ENCODE assay signal across 29 cellular contexts in genomic region chr3:164132878-164133277, GRCh38.
"Had no signal": no experiment of that assay in that cellular context is flagged by ENCODE, and none has a peak within 500 bp of the region (broad histone marks: within the 10 kb centered on the region; RNA-seq: fewer than 3 reads in every experiment).

No MANE protein-coding gene starts in this region.

- H3K4me3 Mint-ChIP-seq: stimulated activated effector memory CD8-positive, alpha-beta T cell treated with anti-CD3 and anti-CD28 coated beads, Interleukin-12 subunit alpha, Interleukin-12 subunit beta, amount 100 ng/mL, for 72 hours; stimulated activated memory B cell treated with anti-CD40 and anti-IgM and Interleukin-4, amounts not matched to agents 10 μg/mL and 1 μg/mL and 100 μg/mL, for 72 hours; stimulated activated naive B cell treated with anti-CD40 and anti-IgM and Interleukin-4, amounts not matched to agents 10 μg/mL and 1 μg/mL and 100 μg/mL, for 72 hours; stimulated activated naive CD8-positive, alpha-beta T cell treated with anti-CD3 and anti-CD28 coated beads, Interleukin-15, amount 100 ng/mL, for 72 hours; stimulated activated naive CD8-positive, alpha-beta T cell treated with anti-CD3 and anti-CD28 coated beads, Interleukin-15, Interleukin-2, amounts not matched to agents 100 ng/mL and 50 ng/mL, for 24 hours; type B pancreatic cell had no signal

- DNase-seq: stimulated activated CD4-positive, alpha-beta T cell treated with anti-CD3 and anti-CD28 coated beads, Interleukin-2, amount 100 ng/mL, for 48 hours; stimulated activated CD4-positive, alpha-beta T cell treated with anti-CD3 and anti-CD28 coated beads, Interleukin-4, amount 100 ng/mL, for 1 hour; stimulated activated CD4-positive, alpha-beta T cell treated with anti-CD3 and anti-CD28 coated beads, Interleukin-4, amount 100 ng/mL, for 24 hours; stimulated activated CD4-positive, alpha-beta T cell treated with anti-CD3 and anti-CD28 coated beads, Interleukin-4, amount 100 ng/mL, for 4 hours; stimulated activated CD8-positive, alpha-beta memory T cell treated with anti-CD3 and anti-CD28 coated beads, Interleukin-4, amount 100 ng/mL, for 48 hours; stimulated activated naive B cell treated with anti-CD40 and anti-IgM and Interleukin-4, amounts not matched to agents 10 μg/mL and 1 μg/mL and 100 μg/mL, for 72 hours; stimulated activated naive CD4-positive, alpha-beta T cell; stimulated activated naive CD4-positive, alpha-beta T cell treated with Interleukin-2 at 50 U/mL for 16 hours; stimulated activated naive CD8-positive, alpha-beta T cell treated with anti-CD3 and anti-CD28 coated beads, Interleukin-15, amount 100 ng/mL, for 72 hours; stimulated activated naive CD8-positive, alpha-beta T cell treated with anti-CD3 and anti-CD28 coated beads, Interleukin-15, Interleukin-2, amounts not matched to agents 100 U/mL and 50 U/mL, for 24 hours; stomach; substantia nigra; testis; thyroid gland; tibial artery; transverse colon; trophoblast cell; upper lobe of left lung; upper lobe of right lung; uterus had no signal

- H3K36me3 ChIP-seq: stomach, suprapubic skin, thoracic aorta, thyroid gland, tibial artery, tibial nerve, transverse colon, upper lobe of left lung, upper lobe of right lung, uterus, vagina had no signal

- H3K27me3 ChIP-seq: stomach, suprapubic skin, testis, thyroid gland, tibial artery, tibial nerve, transverse colon, upper lobe of left lung, upper lobe of right lung, uterus, vagina had no signal

- H3K27ac ChIP-seq: stomach, suprapubic skin, testis, thoracic aorta, thyroid gland, tibial artery, tibial nerve, transverse colon, upper lobe of left lung, upper lobe of right lung, uterus, vagina had no signal

- H3K9me3 ChIP-seq: stomach, suprapubic skin, testis, thoracic aorta, thyroid gland, tibial artery, tibial nerve, transverse colon, upper lobe of left lung, upper lobe of right lung, uterus, vagina had no signal

- H3K4me1 ChIP-seq: stomach, suprapubic skin, testis, thyroid gland, tibial artery, tibial nerve, transverse colon, upper lobe of left lung, upper lobe of right lung, uterus, vagina had no signal

- H3K4me1 Mint-ChIP-seq: stimulated activated effector memory CD8-positive, alpha-beta T cell treated with anti-CD3 and anti-CD28 coated beads, Interleukin-12 subunit alpha, Interleukin-12 subunit beta, amount 100 ng/mL, for 72 hours; stimulated activated memory B cell treated with anti-CD40 and anti-IgM and Interleukin-4, amounts not matched to agents 10 μg/mL and 1 μg/mL and 100 μg/mL, for 72 hours; stimulated activated naive B cell treated with anti-CD40 and anti-IgM and Interleukin-4, amounts not matched to agents 10 μg/mL and 1 μg/mL and 100 μg/mL, for 72 hours; stimulated activated naive CD8-positive, alpha-beta T cell treated with anti-CD3 and anti-CD28 coated beads, Interleukin-15, amount 100 ng/mL, for 72 hours had no signal

- FAIRE-seq: urothelium cell line had no signal

- ATAC-seq: stimulated activated effector memory CD8-positive, alpha-beta T cell treated with anti-CD3 and anti-CD28 coated beads, Interleukin-12 subunit alpha, Interleukin-12 subunit beta, amount 100 ng/mL, for 72 hours; stimulated activated memory B cell treated with anti-CD40 and anti-IgM and Interleukin-4, amounts not matched to agents 10 μg/mL and 1 μg/mL and 100 μg/mL, for 72 hours; stimulated activated naive B cell treated with anti-CD40 and anti-IgM and Interleukin-4, amounts not matched to agents 10 μg/mL and 1 μg/mL and 100 μg/mL, for 72 hours; stimulated activated naive CD8-positive, alpha-beta T cell treated with anti-CD3 and anti-CD28 coated beads, Interleukin-15, amount 100 ng/mL, for 72 hours; stimulated activated naive CD8-positive, alpha-beta T cell treated with anti-CD3 and anti-CD28 coated beads, Interleukin-15, Interleukin-2, amounts not matched to agents 100 U/mL and 50 U/mL, for 24 hours; upper lobe of right lung had no signal

- H3K4me3 ChIP-seq: stomach, suprapubic skin, testis, thoracic aorta, thyroid gland, tibial artery, tibial nerve, transverse colon, upper lobe of left lung, upper lobe of right lung, uterus, vagina had no signal

- H3K9me3 Mint-ChIP-seq: stimulated activated naive CD8-positive, alpha-beta T cell treated with anti-CD3 and anti-CD28 coated beads, Interleukin-15, amount 100 ng/mL, for 72 hours; type B pancreatic cell had no signal

- H3K27ac Mint-ChIP-seq: stimulated activated effector memory CD8-positive, alpha-beta T cell treated with anti-CD3 and anti-CD28 coated beads, Interleukin-12 subunit alpha, Interleukin-12 subunit beta, amount 100 ng/mL, for 72 hours; stimulated activated memory B cell treated with anti-CD40 and anti-IgM and Interleukin-4, amounts not matched to agents 10 μg/mL and 1 μg/mL and 100 μg/mL, for 72 hours; stimulated activated naive B cell treated with anti-CD40 and anti-IgM and Interleukin-4, amounts not matched to agents 10 μg/mL and 1 μg/mL and 100 μg/mL, for 72 hours; stimulated activated naive CD8-positive, alpha-beta T cell treated with anti-CD3 and anti-CD28 coated beads, Interleukin-15, amount 100 ng/mL, for 72 hours; stimulated activated naive CD8-positive, alpha-beta T cell treated with anti-CD3 and anti-CD28 coated beads, Interleukin-15, Interleukin-2, amounts not matched to agents 100 ng/mL and 50 ng/mL, for 24 hours; type B pancreatic cell had no signal

- H3K36me3 Mint-ChIP-seq: stimulated activated effector memory CD8-positive, alpha-beta T cell treated with anti-CD3 and anti-CD28 coated beads, Interleukin-12 subunit alpha, Interleukin-12 subunit beta, amount 100 ng/mL, for 72 hours; stimulated activated memory B cell treated with anti-CD40 and anti-IgM and Interleukin-4, amounts not matched to agents 10 μg/mL and 1 μg/mL and 100 μg/mL, for 72 hours; stimulated activated naive B cell treated with anti-CD40 and anti-IgM and Interleukin-4, amounts not matched to agents 10 μg/mL and 1 μg/mL and 100 μg/mL, for 72 hours; type B pancreatic cell had no signal

- H3K27me3 Mint-ChIP-seq: stimulated activated memory B cell treated with anti-CD40 and anti-IgM and Interleukin-4, amounts not matched to agents 10 μg/mL and 1 μg/mL and 100 μg/mL, for 72 hours; stimulated activated naive B cell treated with anti-CD40 and anti-IgM and Interleukin-4, amounts not matched to agents 10 μg/mL and 1 μg/mL and 100 μg/mL, for 72 hours; stimulated activated naive CD8-positive, alpha-beta T cell treated with anti-CD3 and anti-CD28 coated beads, Interleukin-15, amount 100 ng/mL, for 72 hours; stimulated activated naive CD8-positive, alpha-beta T cell treated with anti-CD3 and anti-CD28 coated beads, Interleukin-15, Interleukin-2, amounts not matched to agents 100 ng/mL and 50 ng/mL, for 24 hours; type B pancreatic cell had no signal
